Comparison of ENCODE assay signal across 1 cellular context in genomic region chr7:100649826-100650565, GRCh38.
TF ChIP-seq lines count a peak whose summit lies in the region.

No MANE protein-coding gene starts in this region.

TF ChIP-seq in IMR-90, 13 proteins besides CTCF, POLR2A, EP300 and RAD21:
- TF ChIP-seq RFX5 (IDR thresholded peaks at IDR 0.05; ENCODE audit: low read depth, low read length) = no peak
- no peak for TF ChIP-seq CEBPB (IDR thresholded peaks at IDR 0.05; ENCODE audit: low read depth, low read length)
- no peak for TF ChIP-seq MAZ (IDR thresholded peaks at IDR 0.05; ENCODE audit: borderline replicate concordance, low read depth, low read length)
- no peak for TF ChIP-seq CHD1 (IDR thresholded peaks at IDR 0.05; ENCODE audit: low read depth, low read length)
- no peak for TF ChIP-seq ELK1 (IDR thresholded peaks at IDR 0.05; ENCODE audit: borderline replicate concordance, low read depth, low read length)
- no peak for TF ChIP-seq USF2 (IDR thresholded peaks at IDR 0.05; ENCODE audit: low read depth, low read length)
- no peak for TF ChIP-seq FOS (IDR thresholded peaks at IDR 0.05; ENCODE audit: low read depth, low read length)
- no peak for TF ChIP-seq MAFK (IDR thresholded peaks at IDR 0.05; ENCODE audit: low read depth, low read length)
- no peak for TF ChIP-seq MXI1 (IDR thresholded peaks at IDR 0.05; ENCODE audit: borderline replicate concordance, low read depth, low read length)
- TF ChIP-seq BHLHE40 (IDR thresholded peaks at IDR 0.05; ENCODE audit: low read depth, low read length) = no peak
- TF ChIP-seq RCOR1 (IDR thresholded peaks at IDR 0.05; ENCODE audit: insufficient replicate concordance, low read length) = no peak
